ENCODE assay signal across 11 cellular contexts in genomic region chr3:44418549-44418948, GRCh38. TPM values are rescaled to one million over a fixed set of nuclear protein-coding genes. Genes with fewer than 3 reads are reported as not detected.
DNase-seq lines count a peak whose midpoint lies in the region; ATAC-seq and TF ChIP-seq lines count a peak whose summit lies in the region.
"Had no signal": no experiment of that assay in that cellular context is flagged by ENCODE, and none has a peak within 500 bp of the region (broad histone marks: within the 10 kb centered on the region; RNA-seq: fewer than 3 reads in every experiment).

No MANE protein-coding gene starts in this region.

- H3K27me3 ChIP-seq in OCI-LY1 (ENCODE audit: insufficient read depth, low read length): no peaks in the 10 kb centered on the region

- H3K9me3 Mint-ChIP-seq in neural crest cell: no peaks in the 10 kb centered on the region
- H3K9me3 Mint-ChIP-seq: activated naive CD4-positive, alpha-beta T cell treated with anti-CD3 and anti-CD28 coated beads, Interleukin-2, amount 50 U/mL, for 24 hours; T-helper 1 cell treated with Interleukin-12 subunit alpha and Interleukin-12 subunit beta and Interleukin-4 antibody, amounts not matched to agents 30 μg/mL and 1 μg/mL, for 36 hours had no signal

- H3F3A ChIP-seq in OCI-LY1 (ENCODE audit: insufficient read depth, low read length): no peaks in the 10 kb centered on the region

- no peaks in the 10 kb centered on the region for H3K36me3 ChIP-seq in OCI-LY1 (ENCODE audit: insufficient read depth, low read length)

- no peaks in the 10 kb centered on the region for H3K36me3 Mint-ChIP-seq in neural crest cell (ENCODE audit: low read depth)
- H3K36me3 Mint-ChIP-seq: activated naive CD4-positive, alpha-beta T cell treated with anti-CD3 and anti-CD28 coated beads, Interleukin-2, amount 50 U/mL, for 24 hours had no signal

- no peaks in the 10 kb centered on the region for H3K4me1 Mint-ChIP-seq in neural crest cell
- H3K4me1 Mint-ChIP-seq: activated naive CD4-positive, alpha-beta T cell treated with anti-CD3 and anti-CD28 coated beads, Interleukin-2, amount 50 U/mL, for 24 hours had no signal

- CTCF ChIA-PET in HEK293T (lab: Yijun Ruan, JAX): no interaction called here

- ATAC-seq in HG03521 (IDR thresholded peaks at IDR 0.05; ENCODE audit: unreplicated experiment) (no peak), HG03280 (IDR thresholded peaks at IDR 0.05; ENCODE audit: unreplicated experiment) (no peak)
- ATAC-seq: Panc1 had no signal

- H3K9me3 ChIP-seq in OCI-LY1 (ENCODE audit: low read length): no peaks in the 10 kb centered on the region

- no peak overlapping the region for H3K27ac ChIP-seq in OCI-LY1 (ENCODE audit: low read depth, low read length, poor library complexity, severe bottlenecking)

- H3K79me2 ChIP-seq in OCI-LY1 (ENCODE audit: insufficient read depth, low read length): no peaks in the 10 kb centered on the region

- H2AFZ ChIP-seq in OCI-LY1 (ENCODE audit: low read length): no peak overlapping the region

- H3K27me3 Mint-ChIP-seq in neural crest cell (ENCODE audit: low read depth): no peaks in the 10 kb centered on the region

- H3K27ac Mint-ChIP-seq in neural crest cell (ENCODE audit: unreplicated experiment): peak overlapping the region; percentile 93
- H3K27ac Mint-ChIP-seq: activated naive CD4-positive, alpha-beta T cell treated with anti-CD3 and anti-CD28 coated beads, Interleukin-2, amount 50 U/mL, for 24 hours; T-helper 1 cell treated with Interleukin-12 subunit alpha and Interleukin-12 subunit beta and Interleukin-4 antibody, amounts not matched to agents 30 μg/mL and 1 μg/mL, for 36 hours had no signal

- no peak overlapping the region for H3K4me2 ChIP-seq in OCI-LY1 (ENCODE audit: low read length)

- POLR2A ChIA-PET in HEK293T (lab: Yijun Ruan, JAX): no interaction called here

- H3K4me1 ChIP-seq in OCI-LY1 (ENCODE audit: insufficient read depth, low read length, severe bottlenecking): no peaks in the 10 kb centered on the region

- no peak for DNase-seq in GM12865 (ENCODE audit: low read depth)
- no peak for DNase-seq in epithelial cell of proximal tubule (ENCODE audit: low read depth)
- no peak for DNase-seq in neural crest cell (ENCODE audit: low read depth, low spot score)
- no peak for DNase-seq in HEK293T (ENCODE audit: extremely low spot score)
- DNase-seq: DMS153 had no signal

- H3K9me2 ChIP-seq in OCI-LY1 (ENCODE audit: low read depth, low read length): no peaks in the 10 kb centered on the region

- H3K4me3 Mint-ChIP-seq in neural crest cell: no peak overlapping the region
- H3K4me3 Mint-ChIP-seq: activated naive CD4-positive, alpha-beta T cell treated with anti-CD3 and anti-CD28 coated beads, Interleukin-2, amount 50 U/mL, for 24 hours; T-helper 1 cell treated with Interleukin-12 subunit alpha and Interleukin-12 subunit beta and Interleukin-4 antibody, amounts not matched to agents 30 μg/mL and 1 μg/mL, for 36 hours had no signal

- H3K4me3 ChIP-seq in GM12865 (ENCODE audit: low read depth, low read length) (no peak overlapping the region), OCI-LY1 (ENCODE audit: low read depth, low read length, poor library complexity, severe bottlenecking) (no peak overlapping the region), epithelial cell of proximal tubule (ENCODE audit: low read depth, low read length) (no peak overlapping the region)

- TF ChIP-seq CTCF in GM12865 (IDR thresholded peaks at IDR 0.05; ENCODE audit: insufficient read depth, low read depth, low read length, missing control alignments) (peak; percentile 32), OCI-LY1 (IDR thresholded peaks at IDR 0.05; ENCODE audit: low read length) (peak; percentile 17; the same call in 1 of the 2 replicates), epithelial cell of proximal tubule (conservative IDR thresholded peaks at IDR 0.05; ENCODE audit: low read depth, low read length) (peak; percentile 47), neural crest cell (conservative IDR thresholded peaks at IDR 0.05) (peak; percentile 38)

- no peak overlapping the region for H3K9ac ChIP-seq in OCI-LY1 (ENCODE audit: low read length)

- H4K20me1 ChIP-seq in OCI-LY1 (ENCODE audit: insufficient read depth, low read length): no peaks in the 10 kb centered on the region

TF ChIP-seq in HEK293T, 16 proteins besides CTCF, POLR2A, EP300 and RAD21:
- TF ChIP-seq CTBP1 (IDR thresholded peaks at IDR 0.05; ENCODE audit: borderline replicate concordance) (no peak), ZNF384 (IDR thresholded peaks at IDR 0.05) (no peak), ELF4 (IDR thresholded peaks at IDR 0.05) (no peak), FOXK2 (IDR thresholded peaks at IDR 0.05) (no peak), BHLHE40 (IDR thresholded peaks at IDR 0.05; ENCODE audit: borderline replicate concordance) (no peak), NFRKB (IDR thresholded peaks at IDR 0.05) (no peak), HDGF (IDR thresholded peaks at IDR 0.05; ENCODE audit: borderline replicate concordance) (no peak), L3MBTL2 (conservative IDR thresholded peaks at IDR 0.05) (no peak), FOXA1 (IDR thresholded peaks at IDR 0.05) (no peak), SP1 (IDR thresholded peaks at IDR 0.05) (no peak), ARNT (IDR thresholded peaks at IDR 0.05) (no peak), LEF1 (IDR thresholded peaks at IDR 0.05; ENCODE audit: borderline replicate concordance) (no peak), FOXM1 (IDR thresholded peaks at IDR 0.05; ENCODE audit: borderline replicate concordance) (no peak), SUZ12 (IDR thresholded peaks at IDR 0.05) (no peak), PKNOX1 (IDR thresholded peaks at IDR 0.05) (no peak)

RNA-seq across cellular contexts. Expression of gene ZNF445, which starts 58.9 kb away (rescaled TPM):
- 3.6 and 4.3 TPM in 2 replicates for total RNA-seq in epithelial cell of proximal tubule
- total RNA-seq in neural crest cell: 46.1 and 49.0 TPM in 2 replicates
